In genomic region chr11:133918606-133919260, GRCh38 we compare ENCODE assay signal across 18 cellular contexts. TPM values are rescaled to one million over a fixed set of nuclear protein-coding genes. Genes with fewer than 3 reads are reported as not detected.
DNase-seq lines count a peak whose midpoint lies in the region; ATAC-seq and TF ChIP-seq lines count a peak whose summit lies in the region.
"Had no signal": no experiment of that assay in that cellular context is flagged by ENCODE, and none has a peak within 500 bp of the region (broad histone marks: within the 10 kb centered on the region; RNA-seq: fewer than 3 reads in every experiment).

No MANE protein-coding gene starts in this region.

- no peak overlapping the region for H3K27ac Mint-ChIP-seq in activated T-cell treated with anti-CD3 and anti-CD28 coated beads, Interleukin-2, amount 50 U/mL, for 72 hours
- no peak overlapping the region for H3K27ac Mint-ChIP-seq in WTC11
- peak overlapping the region; percentile 17 for H3K27ac Mint-ChIP-seq in glutamatergic neuron (ENCODE audit: unreplicated experiment)
- H3K27ac Mint-ChIP-seq: immature natural killer cell had no signal

- CTCF ChIA-PET in WTC11 (lab: Charles Lee): interaction anchor here (0.6 to 3.7 kb wide), 7 partner anchors 9 to 180 kb away, joined by 3 to 30 read pairs (median 4); no protein-coding TSS in a partner anchor

- no peaks in the 10 kb centered on the region for H3K9me3 ChIP-seq in neuronal stem cell (replicated peaks in 1 of 2; ENCODE audit: control insufficient read depth in 2 of 2, insufficient read depth in 1 of 2, low read depth in 1 of 2, low read length in 2 of 2)
- H3K9me3 ChIP-seq: SJCRH30 had no signal

- H3K4me1 Mint-ChIP-seq in activated T-cell treated with anti-CD3 and anti-CD28 coated beads, Interleukin-2, amount 50 U/mL, for 72 hours (ENCODE audit: low read depth): peaks cover 5% of the 10 kb centered on the region
- peaks cover 4% of the 10 kb centered on the region for H3K4me1 Mint-ChIP-seq in WTC11
- peaks cover 8% of the 10 kb centered on the region for H3K4me1 Mint-ChIP-seq in glutamatergic neuron (ENCODE audit: low read depth, unreplicated experiment)
- H3K4me1 Mint-ChIP-seq: immature natural killer cell had no signal

- H3K23ac ChIP-seq in neuronal stem cell (ENCODE audit: low read depth, low read length, poor library complexity): peak overlapping the region; percentile 71

- peak overlapping the region; percentile 83 for H2AK5ac ChIP-seq in neuronal stem cell (ENCODE audit: low read depth, low read length)

- peak overlapping the region; percentile 90 for H3K18ac ChIP-seq in neuronal stem cell (ENCODE audit: low read length)

- H4K8ac ChIP-seq in neuronal stem cell (ENCODE audit: low read depth, low read length): peak overlapping the region; percentile 82

- ATAC-seq in activated T-cell treated with anti-CD3 and anti-CD28 coated beads, Interleukin-2, amount 50 U/mL, for 72 hours (replicated peaks in 1 of 2): peak in 1 of 2 donors; percentile 31
- ATAC-seq in WTC11: no peak; the same call in none of the 2 replicates
- ATAC-seq: K562 had no signal

- no peak overlapping the region for H3K27ac ChIP-seq in neuronal stem cell (replicated peaks; ENCODE audit: low read length)
- H3K27ac ChIP-seq: GM23248, parathyroid adenoma, SJCRH30 had no signal

- H3K9me3 Mint-ChIP-seq in activated T-cell treated with anti-CD3 and anti-CD28 coated beads, Interleukin-2, amount 50 U/mL, for 72 hours: no peaks in the 10 kb centered on the region
- H3K9me3 Mint-ChIP-seq in WTC11: no peaks in the 10 kb centered on the region
- peaks cover 12% of the 10 kb centered on the region for H3K9me3 Mint-ChIP-seq in glutamatergic neuron (ENCODE audit: unreplicated experiment)
- H3K9me3 Mint-ChIP-seq: immature natural killer cell had no signal

- no peak overlapping the region for H3K9ac ChIP-seq in neuronal stem cell (ENCODE audit: low read depth, low read length, poor library complexity)
- H3K9ac ChIP-seq: GM23248, parathyroid adenoma had no signal

- H3K14ac ChIP-seq in neuronal stem cell (ENCODE audit: low read length): no peak overlapping the region

- H2AFZ ChIP-seq in neuronal stem cell (ENCODE audit: low read length): no peak overlapping the region
- H2AFZ ChIP-seq: GM23248, parathyroid adenoma had no signal

- H3K4ac ChIP-seq in neuronal stem cell (ENCODE audit: low read length): no peak overlapping the region

- H2BK12ac ChIP-seq in neuronal stem cell (ENCODE audit: low read length): no peak overlapping the region

- no peaks in the 10 kb centered on the region for H3K27me3 Mint-ChIP-seq in activated T-cell treated with anti-CD3 and anti-CD28 coated beads, Interleukin-2, amount 50 U/mL, for 72 hours (ENCODE audit: low read depth)
- H3K27me3 Mint-ChIP-seq in WTC11 (ENCODE audit: low read depth) (no peaks in the 10 kb centered on the region), glutamatergic neuron (ENCODE audit: unreplicated experiment) (peaks cover 6% of the 10 kb centered on the region)

- DNase-seq in activated T-cell treated with anti-CD3 and anti-CD28 coated beads, Interleukin-2, amount 50 U/mL, for 72 hours: no peak
- no peak for DNase-seq in activated T-cell treated with anti-CD3 and anti-CD28 coated beads for 4 hours
- DNase-seq in WTC11 (ENCODE audit: low spot score): no peak
- no peak for DNase-seq in glutamatergic neuron
- peak; percentile 23 for DNase-seq in neuronal stem cell (ENCODE audit: low spot score)
- no peak for DNase-seq in activated gamma-delta T cell (lab: John Stamatoyannopoulos, UW)
- DNase-seq in HPDE6-E6E7 (ENCODE audit: extremely low spot score): no peak
- no peak for DNase-seq in NCI-H2171 treated with DMSO at 0.1 percent for 48 hours (lab: John Stamatoyannopoulos, UW)
- DNase-seq: ACHN, GM23248, immature natural killer cell, mesenchymal stem cell, NCI-H1105 treated with DMSO at 0.1 percent for 48 hours, NCI-H345, SJCRH30 had no signal

- peaks cover 0 to 10% of the 10 kb centered on the region in 2 donors for H3K36me3 Mint-ChIP-seq in activated T-cell treated with anti-CD3 and anti-CD28 coated beads, Interleukin-2, amount 50 U/mL, for 72 hours (ENCODE audit: insufficient read depth in 2 of 2)
- H3K36me3 Mint-ChIP-seq in WTC11: peaks cover 22% of the 10 kb centered on the region
- H3K36me3 Mint-ChIP-seq in glutamatergic neuron (ENCODE audit: unreplicated experiment): peaks cover 15% of the 10 kb centered on the region
- H3K36me3 Mint-ChIP-seq: immature natural killer cell had no signal

- peaks cover 0 to 2% (median 0%) of the 10 kb centered on the region in 3 experiments for H3K27me3 ChIP-seq in neuronal stem cell (ENCODE audit: control insufficient read depth in 3 of 3, insufficient read depth in 3 of 3, low read depth in 1 of 3, low read length in 3 of 3)

- peak overlapping the region; percentile 52 for H3K4me2 ChIP-seq in neuronal stem cell (ENCODE audit: insufficient read depth, low read length, poor library complexity, severe bottlenecking)

- POLR2A ChIA-PET in WTC11 (lab: Charles Lee): no interaction called here

- no peak overlapping the region for H4K91ac ChIP-seq in neuronal stem cell (ENCODE audit: low read depth, low read length, poor library complexity)

- TF ChIP-seq CTCF in WTC11 (IDR thresholded peaks at IDR 0.05) (no peak), glutamatergic neuron (IDR thresholded peaks at IDR 0.05; ENCODE audit: partially characterized antibody, unreplicated experiment) (no peak)

- peaks cover 0 to 6% of the 10 kb centered on the region in 2 donors for H3K4me1 ChIP-seq in neuronal stem cell (ENCODE audit: control insufficient read depth in 2 of 2, insufficient read depth in 1 of 2, low read depth in 1 of 2, low read length in 2 of 2)
- H3K4me1 ChIP-seq: parathyroid adenoma, SJCRH30 had no signal

- no CpG with 5 or more reads among the region's 27 CpGs for WGBS in neuronal stem cell (ENCODE audit: extremely low coverage in 2 of 2, insufficient read length in 2 of 2, insufficient replicate concordance in 1 of 2), 2 donors

- peaks cover 6 to 13% of the 10 kb centered on the region in 2 donors for H3K36me3 ChIP-seq in neuronal stem cell (replicated peaks in 1 of 2; ENCODE audit: control insufficient read depth in 2 of 2, insufficient read depth in 2 of 2, low read length in 2 of 2)
- H3K36me3 ChIP-seq: SJCRH30 had no signal

- H2BK5ac ChIP-seq in neuronal stem cell (ENCODE audit: low read length): no peak overlapping the region

- peak overlapping the region; percentile 96 for H2BK15ac ChIP-seq in neuronal stem cell (ENCODE audit: low read length)

- peak overlapping the region; percentile 31 to 62 for H3K4me3 Mint-ChIP-seq in activated T-cell treated with anti-CD3 and anti-CD28 coated beads, Interleukin-2, amount 50 U/mL, for 72 hours
- peak overlapping the region; percentile 41; the same call in 1 of the 2 replicates for H3K4me3 Mint-ChIP-seq in WTC11
- peak overlapping the region; percentile 59 for H3K4me3 Mint-ChIP-seq in glutamatergic neuron (ENCODE audit: unreplicated experiment)

- no peaks in the 10 kb centered on the region for H3K79me1 ChIP-seq in neuronal stem cell (ENCODE audit: low read depth, low read length)

- no peak overlapping the region for H3K4me3 ChIP-seq in neuronal stem cell (ENCODE audit: low read length in 2 of 2)
- H3K4me3 ChIP-seq: GM23248, K562, SJCRH30 had no signal

- H2BK120ac ChIP-seq in neuronal stem cell (ENCODE audit: low read depth, low read length): peak overlapping the region; percentile 26

TF ChIP-seq in WTC11, 78 proteins besides CTCF, POLR2A, EP300 and RAD21 (continues in another document):
- TF ChIP-seq, protein P1, sequence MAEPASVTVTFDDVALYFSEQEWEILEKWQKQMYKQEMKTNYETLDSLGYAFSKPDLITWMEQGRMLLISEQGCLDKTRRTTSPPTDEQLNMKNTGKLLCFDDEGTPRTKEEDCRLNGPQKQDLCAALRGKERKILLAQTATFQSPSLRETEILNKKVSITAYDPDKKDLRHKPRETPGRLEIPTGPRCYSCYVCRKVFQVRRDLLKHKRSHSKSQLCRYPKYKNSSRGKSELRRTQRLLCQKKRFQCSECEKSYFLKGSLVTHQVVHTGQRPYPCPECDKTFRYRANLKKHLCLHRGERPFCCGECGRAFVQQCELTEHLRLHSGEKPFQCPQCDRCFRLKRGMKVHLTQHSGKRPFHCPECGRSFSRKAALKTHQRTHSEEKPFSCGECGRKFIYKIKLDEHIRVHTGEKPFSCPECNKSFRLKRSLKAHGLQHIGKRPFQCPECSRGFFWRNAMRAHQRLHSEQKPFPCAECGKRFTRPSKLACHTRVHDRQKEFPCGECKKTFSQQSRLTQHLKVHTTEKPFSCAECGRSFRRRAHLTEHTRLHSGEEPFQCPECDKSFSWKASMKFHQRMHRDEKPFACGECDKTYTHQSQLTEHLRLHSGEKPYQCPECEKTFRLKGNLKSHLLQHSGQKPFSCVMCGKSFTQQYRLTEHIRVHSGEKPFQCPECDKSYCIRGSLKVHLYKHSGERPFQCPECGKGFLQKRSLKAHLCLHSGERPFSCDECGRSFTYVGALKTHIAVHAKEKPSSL (CRISPR knock-in tag; conservative IDR thresholded peaks at IDR 0.05): no peak
- TF ChIP-seq ZBTB21 (CRISPR knock-in tag; IDR thresholded peaks at IDR 0.05; ENCODE audit: borderline replicate concordance) (no peak), CREM (CRISPR knock-in tag; IDR thresholded peaks at IDR 0.05) (no peak), SOX15 (CRISPR knock-in tag; IDR thresholded peaks at IDR 0.05) (no peak), EMX1 (CRISPR knock-in tag; IDR thresholded peaks at IDR 0.05) (no peak)

RNA-seq across cellular contexts. Expression of gene IGSF9B, which starts 38.0 kb away (rescaled TPM):
- 10 to 100 TPM; 81.8 to 87.0 TPM for total RNA-seq in activated T-cell treated with anti-CD3 and anti-CD28 coated beads, Interleukin-2, amount 50 U/mL, for 72 hours
- total RNA-seq in WTC11 (2021): 52.7 to 57.1 TPM (median 55.2 TPM) in 3 replicates
- total RNA-seq in glutamatergic neuron (ENCODE audit: unreplicated experiment): 209 TPM
- 3.9 TPM for polyA plus RNA-seq in neuronal stem cell (2013, experiment 1 of 2)
- polyA plus RNA-seq in neuronal stem cell (2013, experiment 2 of 2): 3.8 TPM
- total RNA-seq: dermis microvascular lymphatic vessel endothelial cell, GM23248, SJCRH30 had no signal
- polyA plus RNA-seq: K562 had no signal
